In genomic region chr9:67611900-67612299, GRCh38 we compare ENCODE assay signal across 7 cellular contexts.
DNase-seq lines count a peak whose midpoint lies in the region; ATAC-seq and TF ChIP-seq lines count a peak whose summit lies in the region.
"Not testable (repeated sequence)": the region's sequence is repeated elsewhere in the genome, so short reads cannot be mapped to it uniquely, and the experiment has no call there.

No MANE protein-coding gene starts in this region.

- not testable (repeated sequence) for TF ChIP-seq POLR2A in upper lobe of left lung (IDR thresholded peaks at IDR 0.05)

- not testable (repeated sequence) for H3K4me3 Mint-ChIP-seq in chondrocyte (ENCODE audit: unreplicated experiment)

- ATAC-seq in GM18907 (IDR thresholded peaks at IDR 0.05; ENCODE audit: unreplicated experiment): peak; percentile 58
- ATAC-seq in HG02884 (IDR thresholded peaks at IDR 0.05; ENCODE audit: unreplicated experiment): peak; percentile 54
- ATAC-seq in SK-N-SH treated with all-trans-retinoic acid at 6 μM for 48 hours: peak; percentile 52; the same call in 2 of the 3 replicates
- ATAC-seq in lung (ENCODE audit: insufficient read depth, low FRiP score): peak; percentile 41
- ATAC-seq in upper lobe of left lung (ENCODE audit: low FRiP score in 2 of 2): peak; percentile 54 to 85

- H3K4me1 ChIP-seq in lung (ENCODE audit: control insufficient read depth in 2 of 2, insufficient read depth in 2 of 2, low read length in 2 of 2); upper lobe of left lung: not testable (repeated sequence)

- H3K27me3 Mint-ChIP-seq in chondrocyte (ENCODE audit: low read depth): not testable (repeated sequence)

- not testable (repeated sequence) for H3K27ac ChIP-seq in lung (ENCODE audit: low read depth in 1 of 2, low read length in 1 of 2); upper lobe of left lung

- H3K9me3 ChIP-seq in lung (ENCODE audit: control insufficient read depth in 2 of 2, insufficient read depth in 1 of 2, low read length in 1 of 2); upper lobe of left lung: not testable (repeated sequence)

- DNase-seq in chondrocyte (ENCODE audit: low spot score) (peak; percentile 93), islet precursor cell (peak; percentile 29), upper lobe of left lung (peak in 1 of 2 donors; percentile 75)
- not testable (repeated sequence) for DNase-seq in lung (ENCODE audit: low spot score)

- not testable (repeated sequence) for H3K27ac Mint-ChIP-seq in chondrocyte (ENCODE audit: unreplicated experiment)

- WGBS in lung, 2 donors: 84 to 88% methylated on average over 13 of the region's 15 CpGs
- WGBS in upper lobe of left lung, 2 donors: 72 to 81% methylated on average over 10 to 13 of the region's 15 CpGs

- not testable (repeated sequence) for TF ChIP-seq EP300 in upper lobe of left lung (IDR thresholded peaks at IDR 0.05)

- not testable (repeated sequence) for TF ChIP-seq CTCF in chondrocyte (IDR thresholded peaks at IDR 0.05); lung (IDR thresholded peaks at IDR 0.05; ENCODE audit: control extremely low read depth, extremely low read depth); upper lobe of left lung (IDR thresholded peaks at IDR 0.05)

- H3K4me3 ChIP-seq in lung, upper lobe of left lung: not testable (repeated sequence)

- H3K9me3 Mint-ChIP-seq in chondrocyte (ENCODE audit: low read depth): not testable (repeated sequence)

- not testable (repeated sequence) for H3K36me3 ChIP-seq in lung (ENCODE audit: control insufficient read depth in 2 of 2, insufficient read depth in 2 of 2, low read length in 2 of 2); upper lobe of left lung

- H3K36me3 Mint-ChIP-seq in chondrocyte (ENCODE audit: low read depth): not testable (repeated sequence)

- not testable (repeated sequence) for H3K4me1 Mint-ChIP-seq in chondrocyte (ENCODE audit: low read depth)

- H3K27me3 ChIP-seq in lung (ENCODE audit: control insufficient read depth, insufficient read depth); upper lobe of left lung: not testable (repeated sequence)
